9 cellular contexts compared by ENCODE assay signal in genomic region chr2:63055510-63056308, GRCh38. TPM values are rescaled to one million over a fixed set of nuclear protein-coding genes. Genes with fewer than 3 reads are reported as not detected.
DNase-seq lines count a peak whose midpoint lies in the region; ATAC-seq and TF ChIP-seq lines count a peak whose summit lies in the region.
"Had no signal": no experiment of that assay in that cellular context is flagged by ENCODE, and none has a peak within 500 bp of the region (broad histone marks: within the 10 kb centered on the region; RNA-seq: fewer than 3 reads in every experiment).

No MANE protein-coding gene starts in this region.

- peak overlapping the region; percentile 96 for H3K4me2 ChIP-seq in GM23338

- peaks cover 11% of the 10 kb centered on the region for H3K9me3 Mint-ChIP-seq in GM23338
- H3K9me3 Mint-ChIP-seq in natural killer cell treated with Interleukin-12 subunit alpha and Interleukin-12 subunit beta and Interleukin-15 and Interleukin-18, amount 100 ng/mL, for 72 hours = no peaks in the 10 kb centered on the region

- H3K9me2 ChIP-seq in GM23338 (ENCODE audit: insufficient read depth) = no peaks in the 10 kb centered on the region

- H3K27me3 Mint-ChIP-seq in GM23338 (ENCODE audit: insufficient read depth, low read depth, poor library complexity) = peaks cover 99% of the 10 kb centered on the region
- peaks cover 65 to 74% of the 10 kb centered on the region in 2 donors for H3K27me3 Mint-ChIP-seq in natural killer cell treated with Interleukin-12 subunit alpha and Interleukin-12 subunit beta and Interleukin-15 and Interleukin-18, amount 100 ng/mL, for 72 hours

- peaks cover 40% of the 10 kb centered on the region for H3F3A ChIP-seq in GM23338 (replicated peaks; ENCODE audit: low read depth)

- H3K36me3 Mint-ChIP-seq in GM23338 (ENCODE audit: low read depth) = peaks cover 12% of the 10 kb centered on the region; the same call in 2 of the 3 replicates
- peaks cover 4% of the 10 kb centered on the region for H3K36me3 Mint-ChIP-seq in natural killer cell treated with Interleukin-12 subunit alpha and Interleukin-12 subunit beta and Interleukin-15 and Interleukin-18, amount 100 ng/mL, for 72 hours

- peaks cover 0 to 16% of the 10 kb centered on the region in 2 donors for H3K9me3 ChIP-seq in breast epithelium

- peaks cover 64% of the 10 kb centered on the region for H3K4me1 Mint-ChIP-seq in GM23338
- H3K4me1 Mint-ChIP-seq in natural killer cell treated with Interleukin-12 subunit alpha and Interleukin-12 subunit beta and Interleukin-15 and Interleukin-18, amount 100 ng/mL, for 72 hours (ENCODE audit: low read depth in 2 of 2) = peaks cover 44 to 47% of the 10 kb centered on the region in 2 donors

- POLR2A ChIA-PET in AG04449 (lab: Yijun Ruan, JAX) = no interaction called here

- H3K27me3 ChIP-seq in GM23338 (ENCODE audit: insufficient read depth) (peaks cover 100% of the 10 kb centered on the region), breast epithelium (peaks cover 16 to 90% of the 10 kb centered on the region in 2 donors)

- H3K27ac ChIP-seq in GM23338 (ENCODE audit: low read depth) = no peak overlapping the region
- no peak overlapping the region for H3K27ac ChIP-seq in breast epithelium

- peaks cover 13% of the 10 kb centered on the region for H4K20me1 ChIP-seq in GM23338 (replicated peaks; ENCODE audit: insufficient read depth)

- TF ChIP-seq CTCF in AG04449 (IDR thresholded peaks at IDR 0.05; ENCODE audit: insufficient read depth, low read length, missing control alignments) (no peak), GM23338 (conservative IDR thresholded peaks at IDR 0.05; ENCODE audit: low read depth in 2 of 2) (no peak), breast epithelium (IDR thresholded peaks at IDR 0.05) (no peak)

- H3K27ac Mint-ChIP-seq in GM23338 = no peak overlapping the region
- no peak overlapping the region for H3K27ac Mint-ChIP-seq in natural killer cell treated with Interleukin-12 subunit alpha and Interleukin-12 subunit beta and Interleukin-15 and Interleukin-18, amount 100 ng/mL, for 72 hours

- H3K4me3 ChIP-seq in AG04449 (ENCODE audit: low read depth, low read length) (peak overlapping the region; percentile 20; the same call in 1 of the 2 replicates), GM23338 (peak overlapping the region; percentile 89), breast epithelium (peak overlapping the region in 1 of 3 donors; percentile 58)

- peak overlapping the region; percentile 80 for H2AFZ ChIP-seq in GM23338

- CTCF ChIA-PET in AG04449 (lab: Yijun Ruan, JAX) = interaction anchor here (0.9 kb wide), 1 partner anchor 27 kb away, joined by 3 read pairs; no protein-coding TSS in a partner anchor

- intact Hi-C loops in breast epithelium (cut with DNase I; ENCODE audit: low total_unique reads) = no loop called here

- peak; percentile 2 for ATAC-seq in GM23338
- no peak for ATAC-seq in natural killer cell treated with Interleukin-12 subunit alpha and Interleukin-12 subunit beta and Interleukin-15 and Interleukin-18, amount 100 ng/mL, for 72 hours

- H3K79me2 ChIP-seq in GM23338 (replicated peaks; ENCODE audit: insufficient read depth) = no peaks in the 10 kb centered on the region

- H3K36me3 ChIP-seq in GM23338 (ENCODE audit: insufficient read depth) (no peaks in the 10 kb centered on the region), breast epithelium (no peaks in the 10 kb centered on the region)

- peak overlapping the region; percentile 70 for H3K4me3 Mint-ChIP-seq in GM23338
- H3K4me3 Mint-ChIP-seq in natural killer cell treated with Interleukin-12 subunit alpha and Interleukin-12 subunit beta and Interleukin-15 and Interleukin-18, amount 100 ng/mL, for 72 hours = peak overlapping the region; percentile 71

- H3K4me1 ChIP-seq in GM23338 (ENCODE audit: insufficient read depth) (peaks cover 68% of the 10 kb centered on the region), breast epithelium (peaks cover 0 to 3% of the 10 kb centered on the region in 2 donors)

- DNase-seq in AG04449 (ENCODE audit: low read depth, low spot score) = no peak
- peak; percentile 62 for DNase-seq in GM23338 (ENCODE audit: low spot score)
- peak; percentile 25 for DNase-seq in dermis blood vessel endothelial cell
- DNase-seq in natural killer cell treated with Interleukin-12 subunit alpha and Interleukin-12 subunit beta and Interleukin-15 and Interleukin-18, amount 100 ng/mL, for 72 hours (ENCODE audit: low spot score) = no peak
- DNase-seq in kidney glomerular epithelial cell (lab: John Stamatoyannopoulos, UW) = no peak
- DNase-seq in D341Med (ENCODE audit: low spot score) = no peak
- DNase-seq in RPMI8226 = no peak
- DNase-seq in breast epithelium (ENCODE audit: low spot score in 2 of 2) = no peak
- DNase-seq: effector CD4-positive, alpha-beta T cell had no signal

- TF ChIP-seq POLR2A in breast epithelium (IDR thresholded peaks at IDR 0.05) = no peak

TF ChIP-seq in GM23338, 12 proteins besides CTCF, POLR2A, EP300 and RAD21 (continues in another document):
- TF ChIP-seq EZH2phosphoT487 (IDR thresholded peaks at IDR 0.05; ENCODE audit: unreplicated experiment) = peak; percentile 69
- TF ChIP-seq REST (IDR thresholded peaks at IDR 0.05; ENCODE audit: unreplicated experiment) = no peak
- no peak for TF ChIP-seq JUNB (IDR thresholded peaks at IDR 0.05; ENCODE audit: unreplicated experiment)
- TF ChIP-seq ZNF114 (CRISPR knock-in tag; IDR thresholded peaks at IDR 0.05) = no peak
- TF ChIP-seq POLR2AphosphoS5 (IDR thresholded peaks at IDR 0.05; ENCODE audit: low read depth) = no peak
- no peak for TF ChIP-seq ZNF331 (CRISPR knock-in tag; IDR thresholded peaks at IDR 0.05; ENCODE audit: low read depth)

RNA-seq across cellular contexts. Expression of gene OTX1, which starts 5.1 kb away (rescaled TPM):
- 0.74 and 1.3 TPM in 2 replicates for total RNA-seq in GM23338 (2014; rRNA removed; shearing (Covaris generic))
- 1.1 and 2.2 TPM in 2 replicates for polyA plus RNA-seq in GM23338 (2016; fragmentation: Nextera tagmentation; extraction: Ambion mirVana)
- 0.34 TPM in 1 of 2 replicates, not detected in the other for total RNA-seq in dermis blood vessel endothelial cell
- total RNA-seq in natural killer cell treated with Interleukin-12 subunit alpha and Interleukin-12 subunit beta and Interleukin-15 and Interleukin-18, amount 100 ng/mL, for 72 hours = under 1 TPM in 1 of 2 donors, not detected in 1; 0.75 TPM
- not detected for total RNA-seq in breast epithelium

Comparison
In these comparisons a context has a peak if more than half of its experiments do, and no peak if none do; other contexts are left out.
1. DNase-seq: peak in GM23338 (single experiment) and dermis blood vessel endothelial cell (single experiment); none in AG04449 (single experiment), natural killer cell treated with Interleukin-12 subunit alpha and Interleukin-12 subunit beta and Interleukin-15 and Interleukin-18, amount 100 ng/mL, for 72 hours (single experiment), kidney glomerular epithelial cell (single experiment), D341Med (single experiment), RPMI8226 (single experiment) and breast epithelium (0 of 2).